In genomic region chr19:35908977-35909683, GRCh38 we compare ENCODE assay signal across 8 cellular contexts.
DNase-seq lines count a peak whose midpoint lies in the region; ATAC-seq and TF ChIP-seq lines count a peak whose summit lies in the region.

No MANE protein-coding gene starts in this region.

- peak overlapping the region; percentile 100 for H3K27ac ChIP-seq in neutrophil

- H3K9me3 ChIP-seq in neutrophil: no peaks in the 10 kb centered on the region

- no peak for ATAC-seq in HG03432 (IDR thresholded peaks at IDR 0.05; ENCODE audit: unreplicated experiment)

- peaks cover 73% of the 10 kb centered on the region for H3K4me1 Mint-ChIP-seq in dendritic cell treated with granulocyte-macrophage colony-stimulating factor and Interleukin-4, amounts not matched to agents 40 ng/mL and 50 ng/mL, for 4 days (ENCODE audit: low read depth)

- H3K4me3 Mint-ChIP-seq in dendritic cell treated with granulocyte-macrophage colony-stimulating factor and Interleukin-4, amounts not matched to agents 40 ng/mL and 50 ng/mL, for 4 days: peak overlapping the region; percentile 98

- intact Hi-C loops in dendritic cell treated with granulocyte-macrophage colony-stimulating factor and Interleukin-4, amounts not matched to agents 40 ng/mL and 50 ng/mL, for 4 days (cut with micrococcal nuclease): loop anchor here (2.0 to 10.0 kb wide), 2 partner anchors 22 to 164 kb away; partner anchors contain the start of genes IGFLR1, LIN37, PSENEN and U2AF1L4

- in situ Hi-C loops in KBM-7 (cut with MboI; ENCODE audit: low pct_unique_long_range_greater_than_20kb, low sequenced_read_pairs): no loop called here

- H3K36me3 ChIP-seq in neutrophil: peaks cover 32% of the 10 kb centered on the region

- H3K9me3 Mint-ChIP-seq in dendritic cell treated with granulocyte-macrophage colony-stimulating factor and Interleukin-4, amounts not matched to agents 40 ng/mL and 50 ng/mL, for 4 days: no peaks in the 10 kb centered on the region

- H3K36me3 Mint-ChIP-seq in dendritic cell treated with granulocyte-macrophage colony-stimulating factor and Interleukin-4, amounts not matched to agents 40 ng/mL and 50 ng/mL, for 4 days (ENCODE audit: low read depth): peaks cover 48% of the 10 kb centered on the region

- H3K27me3 ChIP-seq in neutrophil: no peaks in the 10 kb centered on the region

- peak; percentile 98 for DNase-seq in GDM1 (lab: John Stamatoyannopoulos, UW)
- DNase-seq in KBM-7: peak; percentile 100
- DNase-seq in NCI-H774 (lab: John Stamatoyannopoulos, UW): no peak
- DNase-seq in NCI-H526 (lab: John Stamatoyannopoulos, UW): no peak
- DNase-seq in amniotic stem cell (lab: John Stamatoyannopoulos, UW): no peak

- no peaks in the 10 kb centered on the region for H3K27me3 Mint-ChIP-seq in dendritic cell treated with granulocyte-macrophage colony-stimulating factor and Interleukin-4, amounts not matched to agents 40 ng/mL and 50 ng/mL, for 4 days

- H3K27ac Mint-ChIP-seq in dendritic cell treated with granulocyte-macrophage colony-stimulating factor and Interleukin-4, amounts not matched to agents 40 ng/mL and 50 ng/mL, for 4 days: peak overlapping the region; percentile 96

- H3K4me1 ChIP-seq in neutrophil (ENCODE audit: control insufficient read depth in 1 of 2, insufficient read depth in 1 of 2, low read depth in 1 of 2, low read length in 1 of 2): peaks cover 84 to 95% of the 10 kb centered on the region in 2 experiments

- peak overlapping the region; percentile 87 to 93 for H3K4me3 ChIP-seq in neutrophil (ENCODE audit: low read depth in 1 of 2, low read length in 1 of 2)

- TF ChIP-seq CTCF in neutrophil (IDR thresholded peaks at IDR 0.05): peak; percentile 36

Comparison
In these comparisons a context has a peak if more than half of its experiments do, and no peak if none do; other contexts are left out.
1. DNase-seq: peak in GDM1 (single experiment) and KBM-7 (single experiment); none in NCI-H774 (single experiment), NCI-H526 (0 of 2) and amniotic stem cell (single experiment).